In the genomic region with DNA sequence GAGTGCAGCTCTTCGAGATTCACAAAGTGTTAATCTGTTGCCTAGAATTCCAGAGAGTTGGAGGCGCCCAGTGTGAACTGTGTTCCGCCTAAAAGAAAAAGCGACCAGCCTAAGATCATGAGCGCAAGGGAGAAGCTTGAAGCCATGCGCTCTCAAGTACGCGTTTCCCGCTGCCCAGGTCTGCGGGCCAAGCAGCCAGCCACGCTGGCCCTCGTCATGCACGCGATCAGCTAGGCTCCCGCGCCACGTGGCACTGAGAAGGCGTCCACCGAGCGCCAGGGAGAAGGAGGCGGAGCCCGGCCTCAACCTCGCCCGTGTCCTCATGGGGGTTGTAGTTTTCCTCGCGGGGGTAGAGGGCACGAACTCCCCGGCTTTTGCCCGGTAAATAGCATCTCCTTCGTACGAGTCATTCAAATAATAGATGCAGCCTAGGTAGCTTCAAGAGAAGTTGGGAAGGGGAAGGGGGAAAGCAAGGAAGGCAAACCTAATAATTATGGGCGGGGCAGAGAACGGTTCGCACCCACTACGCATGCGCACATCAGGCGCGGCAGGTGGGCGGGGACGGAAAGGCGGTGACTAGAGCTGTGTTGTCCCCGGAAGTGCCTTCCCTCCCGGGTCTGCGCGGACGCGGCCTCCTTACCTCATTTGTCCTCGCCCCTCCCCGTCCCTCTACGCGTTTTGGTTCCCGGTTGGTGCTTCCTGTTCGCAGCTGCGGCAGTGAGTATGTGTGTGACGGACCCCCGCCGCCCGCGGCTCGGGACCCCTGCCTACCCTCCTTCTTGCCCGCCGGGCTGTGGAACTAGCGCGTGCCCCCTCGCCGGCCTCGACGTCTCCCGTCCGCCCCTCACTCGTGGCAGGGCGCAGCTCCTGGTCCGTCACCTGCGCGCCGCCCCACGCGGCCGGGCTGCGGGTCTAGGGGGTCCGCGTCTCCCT, we compare ENCODE assay signal across 8 cellular contexts.
DNase-seq lines count a peak whose midpoint lies in the region; ATAC-seq lines count a peak whose summit lies in the region.

A gene (plus strand): TSS at position 668 of the 933 bp plus-strand sequence.

- ATAC-seq in GM19023 (IDR thresholded peaks at IDR 0.05; ENCODE audit: unreplicated experiment) = peak; percentile 97
- ATAC-seq in HG03280 (IDR thresholded peaks at IDR 0.05; ENCODE audit: unreplicated experiment) = peak; percentile 96

- peak; percentile 98 for DNase-seq in AG08396 (ENCODE audit: low spot score)
- DNase-seq in NCI-H345 treated with DMSO at 0.1 percent for 48 hours (lab: John Stamatoyannopoulos, UW; ENCODE audit: unreplicated experiment) = peak; percentile 98
- peak; percentile 89 to 97 (median 94) for DNase-seq in activated CD4-positive, CD25-positive, alpha-beta regulatory T cell (lab: John Stamatoyannopoulos, UW)
- DNase-seq in central memory CD4-positive, alpha-beta T cell = peak; percentile 97
- DNase-seq in iris pigment epithelial cell (ENCODE audit: low read depth) = peak; percentile 91
- peak; percentile 91 to 96 for DNase-seq in stimulated activated CD4-positive, alpha-beta T cell treated with anti-CD3 and anti-CD28 coated beads, Interleukin-12 subunit alpha, Interleukin-12 subunit beta, amount 100 ng/mL, for 24 hours (ENCODE audit: low read depth in 2 of 2)

Comparison
In these comparisons a context has a peak if more than half of its experiments do, and no peak if none do; other contexts are left out.
1. Peak in every context shown above with its lines: DNase-seq and ATAC-seq.